In the genomic region with DNA sequence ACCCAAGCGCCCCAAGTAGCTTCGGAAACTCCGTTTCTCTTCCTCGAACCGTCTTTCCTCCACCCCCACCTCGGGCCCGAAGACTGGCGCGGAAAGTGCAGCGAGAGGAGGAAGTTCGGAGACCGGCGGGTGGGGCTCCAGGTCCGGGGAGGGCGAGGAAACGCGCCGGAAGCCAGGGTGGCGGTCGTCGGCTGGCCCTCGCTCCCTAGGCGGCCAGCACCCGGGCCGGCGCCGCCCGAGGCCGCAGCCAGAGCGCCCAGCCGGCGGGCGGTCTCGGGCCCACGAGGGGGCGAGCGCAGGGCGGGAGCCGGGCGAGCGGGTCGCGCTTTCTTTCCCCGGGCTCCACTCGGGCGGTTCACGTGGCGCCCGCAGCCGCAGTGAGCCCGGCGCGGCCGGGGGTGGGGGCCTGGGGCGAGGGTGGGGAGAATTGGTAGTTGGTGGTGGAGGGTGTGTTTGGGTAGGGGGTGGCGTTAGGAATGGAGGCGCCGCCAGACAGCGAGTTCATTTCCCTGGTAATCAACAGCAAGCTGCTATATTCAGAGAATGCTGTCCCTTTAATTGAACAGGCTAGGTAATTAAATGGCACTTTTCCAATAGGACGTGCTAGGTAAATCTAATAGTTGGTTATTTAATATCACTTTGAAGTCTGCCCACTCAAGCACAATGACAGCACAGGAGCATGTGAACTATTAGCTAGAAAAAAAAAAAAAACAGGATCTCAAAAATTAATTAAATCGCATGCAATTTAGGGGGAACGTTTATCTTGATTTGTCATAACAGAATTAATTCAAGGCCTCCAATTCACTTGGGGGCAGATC, we compare ENCODE assay signal across 8 cellular contexts. TPM values are rescaled to one million over a fixed set of nuclear protein-coding genes. Genes with fewer than 3 reads are reported as not detected.
A peak's percentile ranks its signal among the peaks of the same experiment; 100 is the strongest.
DNase-seq lines count a peak whose midpoint lies in the region; ATAC-seq and TF ChIP-seq lines count a peak whose summit lies in the region.

No MANE protein-coding gene starts in this region.

- peaks cover 15% of the 10 kb centered on the region for H3K27me3 Mint-ChIP-seq in activated naive CD4-positive, alpha-beta T cell treated with anti-CD3 and anti-CD28 coated beads, Interleukin-2, amount 10 ng/mL, durations not matched to agents 7 days and 5 days

- peak overlapping the region; percentile 85 for H3K4me3 Mint-ChIP-seq in activated naive CD4-positive, alpha-beta T cell treated with anti-CD3 and anti-CD28 coated beads, Interleukin-2, amount 10 ng/mL, durations not matched to agents 7 days and 5 days

- H3K4me1 Mint-ChIP-seq in activated naive CD4-positive, alpha-beta T cell treated with anti-CD3 and anti-CD28 coated beads, Interleukin-2, amount 10 ng/mL, durations not matched to agents 7 days and 5 days = peaks cover 60% of the 10 kb centered on the region

- CTCF ChIA-PET in RWPE1 (lab: Yijun Ruan, JAX) = interaction anchor here (0.6 to 0.9 kb wide), 2 partner anchors 618 to 1144 kb away, joined by 4 read pairs; no protein-coding TSS in a partner anchor
- CTCF ChIA-PET in activated naive CD4-positive, alpha-beta T cell treated with anti-CD3 and anti-CD28 coated beads, Interleukin-2, amount 10 ng/mL, durations not matched to agents 7 days and 5 days (lab: Charles Lee) = interaction anchor here (0.8 to 2.2 kb wide), 3 partner anchors 9 to 618 kb away, joined by 3 to 8 read pairs (median 4); no protein-coding TSS in a partner anchor

- peak; percentile 27 for TF ChIP-seq CTCF in RWPE1 (conservative IDR thresholded peaks at IDR 0.05; ENCODE audit: low read depth)

- ATAC-seq in GM19467 (IDR thresholded peaks at IDR 0.05; ENCODE audit: unreplicated experiment) = peak; percentile 41

- peaks cover 53% of the 10 kb centered on the region for H3K36me3 Mint-ChIP-seq in activated naive CD4-positive, alpha-beta T cell treated with anti-CD3 and anti-CD28 coated beads, Interleukin-2, amount 10 ng/mL, durations not matched to agents 7 days and 5 days

- POLR2A ChIA-PET in RWPE1 (lab: Yijun Ruan, JAX; ENCODE audit: low non-redundant PET) = no interaction called here

- DNase-seq in D341Med (ENCODE audit: low spot score) = peak; percentile 83
- DNase-seq in HT-29 (ENCODE audit: low spot score) = peak; percentile 81
- peak; percentile 55 for DNase-seq in RWPE1 (ENCODE audit: low spot score)
- peak; percentile 79 for DNase-seq in activated naive CD4-positive, alpha-beta T cell treated with anti-CD3 and anti-CD28 coated beads, Interleukin-2, amount 10 ng/mL, durations not matched to agents 7 days and 5 days
- peak; percentile 62 for DNase-seq in glomerular visceral epithelial cell (ENCODE audit: extremely low spot score)
- peak in 44 of 56 donors; percentile 12 to 80 (median 58) for DNase-seq in nucleus accumbens (lab: John Stamatoyannopoulos, UW)
- DNase-seq in ureter (ENCODE audit: low spot score) = peak; percentile 73

- peak overlapping the region; percentile 75 for H3K27ac ChIP-seq in RWPE1

- H3K9me3 Mint-ChIP-seq in activated naive CD4-positive, alpha-beta T cell treated with anti-CD3 and anti-CD28 coated beads, Interleukin-2, amount 10 ng/mL, durations not matched to agents 7 days and 5 days = no peaks in the 10 kb centered on the region

- H3K27ac Mint-ChIP-seq in activated naive CD4-positive, alpha-beta T cell treated with anti-CD3 and anti-CD28 coated beads, Interleukin-2, amount 10 ng/mL, durations not matched to agents 7 days and 5 days = peak overlapping the region; percentile 91

RNA-seq across cellular contexts. Expression of a gene that starts 6.7 kb away (rescaled TPM):
- total RNA-seq in HT-29 (2014; rRNA removed; shearing (Covaris generic)) = 174 and 184 TPM in 2 replicates
- 51.4 TPM for total RNA-seq in ureter

Comparison
In these comparisons a context has a peak if more than half of its experiments do, and no peak if none do; other contexts are left out.
1. Peak in every context shown above with its lines: DNase-seq, ATAC-seq and H3K27ac ChIP-seq.